Comparison of ENCODE assay signal across 27 cellular contexts in the genomic region with DNA sequence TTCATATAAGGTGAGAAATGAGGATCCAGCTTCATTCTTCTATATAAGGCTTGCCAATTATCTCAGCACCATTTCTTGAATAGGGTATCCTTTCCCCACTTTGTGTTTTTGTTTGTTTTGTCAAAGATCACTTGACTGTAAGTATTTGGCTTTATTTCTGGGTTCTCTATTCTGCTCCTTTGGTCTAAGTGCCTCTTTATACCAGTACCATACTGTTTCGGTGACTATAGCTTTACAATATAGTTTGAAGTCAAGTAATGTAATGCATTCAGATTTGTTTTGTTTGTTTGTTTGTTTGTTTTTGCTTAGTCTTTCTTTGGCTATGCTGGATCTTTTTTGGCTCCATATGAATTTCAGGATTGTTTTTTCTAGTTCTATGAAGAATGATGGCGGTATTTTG.
"Had no signal": no experiment of that assay in that cellular context is flagged by ENCODE, and none has a peak within 500 bp of the region (broad histone marks: within the 10 kb centered on the region; RNA-seq: fewer than 3 reads in every experiment).

No MANE protein-coding gene starts in this region.

- H3K4me3 ChIP-seq: stomach, suprapubic skin, testis, thoracic aorta, thyroid gland, tibial artery, tibial nerve, transverse colon, upper lobe of left lung, upper lobe of right lung, uterus, vagina had no signal

- H3K36me3 ChIP-seq: stomach, suprapubic skin, thoracic aorta, thyroid gland, tibial artery, tibial nerve, transverse colon, upper lobe of left lung, upper lobe of right lung, uterus, vagina had no signal

- H3K27me3 ChIP-seq: stomach, suprapubic skin, testis, thyroid gland, tibial artery, tibial nerve, transverse colon, upper lobe of left lung, upper lobe of right lung, uterus, vagina had no signal

- DNase-seq: stimulated activated CD4-positive, alpha-beta T cell treated with anti-CD3 and anti-CD28 coated beads, Interleukin-2, amount 100 ng/mL, for 48 hours; stimulated activated CD4-positive, alpha-beta T cell treated with anti-CD3 and anti-CD28 coated beads, Interleukin-4, amount 100 ng/mL, for 1 hour; stimulated activated CD4-positive, alpha-beta T cell treated with anti-CD3 and anti-CD28 coated beads, Interleukin-4, amount 100 ng/mL, for 24 hours; stimulated activated CD4-positive, alpha-beta T cell treated with anti-CD3 and anti-CD28 coated beads, Interleukin-4, amount 100 ng/mL, for 4 hours; stimulated activated CD8-positive, alpha-beta memory T cell treated with anti-CD3 and anti-CD28 coated beads, Interleukin-4, amount 100 ng/mL, for 48 hours; stimulated activated naive B cell treated with anti-CD40 and anti-IgM and Interleukin-4, amounts not matched to agents 10 μg/mL and 1 μg/mL and 100 μg/mL, for 72 hours; stimulated activated naive CD4-positive, alpha-beta T cell; stimulated activated naive CD4-positive, alpha-beta T cell treated with Interleukin-2 at 50 U/mL for 16 hours; stimulated activated naive CD8-positive, alpha-beta T cell treated with anti-CD3 and anti-CD28 coated beads, Interleukin-15, amount 100 ng/mL, for 72 hours; stimulated activated naive CD8-positive, alpha-beta T cell treated with anti-CD3 and anti-CD28 coated beads, Interleukin-15, Interleukin-2, amounts not matched to agents 100 U/mL and 50 U/mL, for 24 hours; stomach; substantia nigra; testis; thyroid gland; tibial artery; transverse colon; trophoblast cell; upper lobe of left lung; upper lobe of right lung; uterus had no signal

- ATAC-seq: stimulated activated effector memory CD8-positive, alpha-beta T cell treated with anti-CD3 and anti-CD28 coated beads, Interleukin-12 subunit alpha, Interleukin-12 subunit beta, amount 100 ng/mL, for 72 hours; stimulated activated memory B cell treated with anti-CD40 and anti-IgM and Interleukin-4, amounts not matched to agents 10 μg/mL and 1 μg/mL and 100 μg/mL, for 72 hours; stimulated activated naive B cell treated with anti-CD40 and anti-IgM and Interleukin-4, amounts not matched to agents 10 μg/mL and 1 μg/mL and 100 μg/mL, for 72 hours; stimulated activated naive CD8-positive, alpha-beta T cell treated with anti-CD3 and anti-CD28 coated beads, Interleukin-15, amount 100 ng/mL, for 72 hours; stimulated activated naive CD8-positive, alpha-beta T cell treated with anti-CD3 and anti-CD28 coated beads, Interleukin-15, Interleukin-2, amounts not matched to agents 100 U/mL and 50 U/mL, for 24 hours; upper lobe of right lung had no signal

- FAIRE-seq: urothelium cell line had no signal

- H3K9me3 ChIP-seq: suprapubic skin, testis, thyroid gland, upper lobe of right lung, uterus, vagina had no signal

- H3K4me1 ChIP-seq: stomach, suprapubic skin, testis, thyroid gland, tibial artery, tibial nerve, transverse colon, upper lobe of left lung, upper lobe of right lung, uterus, vagina had no signal

- H3K27ac ChIP-seq: stomach, suprapubic skin, testis, thoracic aorta, thyroid gland, tibial artery, tibial nerve, transverse colon, upper lobe of left lung, upper lobe of right lung, uterus, vagina had no signal
